In genomic region chr5:132814441-132815294, GRCh38 we compare ENCODE assay signal across 8 cellular contexts. TPM values are rescaled to one million over a fixed set of nuclear protein-coding genes. Genes with fewer than 3 reads are reported as not detected.
DNase-seq lines count a peak whose midpoint lies in the region; ATAC-seq and TF ChIP-seq lines count a peak whose summit lies in the region.

No MANE protein-coding gene starts in this region.

- POLR2A ChIA-PET in CD4-positive, alpha-beta memory T cell (lab: Charles Lee; ENCODE audit: partially characterized antibody), result interaction anchor here (0.8 to 1.1 kb wide), 3 partner anchors 9 to 77 kb away, joined by 3 read pairs; partner anchors contain the start of gene CCNI2

- WGBS in right cardiac atrium, result 48% methylated on average over 92 of the region's 92 CpGs

- no peaks in the 10 kb centered on the region for H3K36me3 ChIP-seq in CD4-positive, alpha-beta memory T cell (ENCODE audit: insufficient read depth, low read length)

- no peak for ATAC-seq in T-helper 17 cell
- ATAC-seq in right cardiac atrium, result peak in 1 of 2 donors; percentile 25
- no peak for ATAC-seq in GM18520 (IDR thresholded peaks at IDR 0.05; ENCODE audit: unreplicated experiment)
- no peak for ATAC-seq in GM21381 (IDR thresholded peaks at IDR 0.05; ENCODE audit: unreplicated experiment)

- DNase-seq in CD4-positive, alpha-beta memory T cell, result no peak
- DNase-seq in T-helper 17 cell (no peak), right cardiac atrium (peak in 1 of 3 donors; percentile 53), osteocyte (ENCODE audit: extremely low spot score, unreplicated experiment) (no peak), amniotic stem cell (lab: John Stamatoyannopoulos, UW) (no peak)
- no peak for DNase-seq in activated CD4-positive, CD25-positive, alpha-beta regulatory T cell (lab: John Stamatoyannopoulos, UW)

- peak overlapping the region; percentile 20 to 63 (median 50) for H3K4me3 Mint-ChIP-seq in CD4-positive, alpha-beta memory T cell
- H3K4me3 Mint-ChIP-seq in T-helper 17 cell (peak overlapping the region; percentile 55), osteocyte (ENCODE audit: unreplicated experiment) (peak overlapping the region; percentile 22)

- H3K9me3 Mint-ChIP-seq in CD4-positive, alpha-beta memory T cell, result no peaks in the 10 kb centered on the region
- H3K9me3 Mint-ChIP-seq in osteocyte (ENCODE audit: unreplicated experiment), result no peaks in the 10 kb centered on the region

- H3K36me3 Mint-ChIP-seq in CD4-positive, alpha-beta memory T cell, result no peaks in the 10 kb centered on the region
- H3K36me3 Mint-ChIP-seq in T-helper 17 cell (ENCODE audit: low read depth) (peaks cover 2% of the 10 kb centered on the region), osteocyte (ENCODE audit: unreplicated experiment) (no peaks in the 10 kb centered on the region)

- H3K9me3 ChIP-seq in CD4-positive, alpha-beta memory T cell (ENCODE audit: control insufficient read depth in 1 of 2, low read length in 2 of 2), result no peaks in the 10 kb centered on the region
- H3K9me3 ChIP-seq in T-helper 17 cell (ENCODE audit: control insufficient read depth, low read length, poor library complexity, severe bottlenecking), result no peaks in the 10 kb centered on the region
- H3K9me3 ChIP-seq in right cardiac atrium (ENCODE audit: control insufficient read depth, low read length), result no peaks in the 10 kb centered on the region

- TF ChIP-seq CTCF in osteocyte (IDR thresholded peaks at IDR 0.05), result no peak

- H3K4me1 ChIP-seq in CD4-positive, alpha-beta memory T cell (ENCODE audit: insufficient read depth, low read length), result peaks cover 17% of the 10 kb centered on the region
- no peaks in the 10 kb centered on the region for H3K4me1 ChIP-seq in right cardiac atrium (ENCODE audit: control insufficient read depth, insufficient read depth, low read length)

- peaks cover 8 to 21% (median 11%) of the 10 kb centered on the region in 4 donors for H3K4me1 Mint-ChIP-seq in CD4-positive, alpha-beta memory T cell
- peaks cover 7% of the 10 kb centered on the region for H3K4me1 Mint-ChIP-seq in T-helper 17 cell
- H3K4me1 Mint-ChIP-seq in osteocyte (ENCODE audit: unreplicated experiment), result peaks cover 15% of the 10 kb centered on the region

- CTCF ChIA-PET in CD4-positive, alpha-beta memory T cell (lab: Charles Lee; ENCODE audit: partially characterized antibody), result interaction anchor here (1.2 to 1.4 kb wide), 4 partner anchors 11 to 287 kb away, joined by 3 to 5 read pairs (median 3); partner anchors contain the start of gene CCNI2

- peaks cover 27 to 36% of the 10 kb centered on the region in 2 donors for H3K27me3 Mint-ChIP-seq in CD4-positive, alpha-beta memory T cell
- peaks cover 43% of the 10 kb centered on the region for H3K27me3 Mint-ChIP-seq in T-helper 17 cell
- H3K27me3 Mint-ChIP-seq in osteocyte (ENCODE audit: unreplicated experiment), result peaks cover 32% of the 10 kb centered on the region

- no peak overlapping the region for H3K4me3 ChIP-seq in CD4-positive, alpha-beta memory T cell (ENCODE audit: low read length in 2 of 2)
- H3K4me3 ChIP-seq in right cardiac atrium (ENCODE audit: low read length), result peak overlapping the region; percentile 57

- intact Hi-C loops in CD4-positive, alpha-beta memory T cell (cut with micrococcal nuclease), result no loop called here
- intact Hi-C loops in right cardiac atrium (cut with DNase I), result loop anchor here in 1 of 4 donors (10.0 kb wide), 1 partner anchor 50 kb away; no protein-coding TSS in a partner anchor

- H3K27ac ChIP-seq in CD4-positive, alpha-beta memory T cell (ENCODE audit: low read depth, low read length), result no peak overlapping the region
- no peak overlapping the region for H3K27ac ChIP-seq in right cardiac atrium (ENCODE audit: low read length)

- H3K27me3 ChIP-seq in CD4-positive, alpha-beta memory T cell (ENCODE audit: insufficient read depth, low read length), result peaks cover 18% of the 10 kb centered on the region
- no peaks in the 10 kb centered on the region for H3K27me3 ChIP-seq in right cardiac atrium (ENCODE audit: control insufficient read depth, insufficient read depth)

- peak overlapping the region in 1 of 7 donors; percentile 29 for H3K27ac Mint-ChIP-seq in CD4-positive, alpha-beta memory T cell
- H3K27ac Mint-ChIP-seq in T-helper 17 cell, result no peak overlapping the region
- H3K27ac Mint-ChIP-seq in osteocyte (ENCODE audit: unreplicated experiment), result no peak overlapping the region

RNA-seq across cellular contexts. Expression of gene SOWAHA, which starts 1.6 kb away (rescaled TPM):
- total RNA-seq in CD4-positive, alpha-beta memory T cell, result not detected
- polyA plus RNA-seq in CD4-positive, alpha-beta memory T cell, result under 1 TPM in 1 of 2 donors, not detected in 1; 0.06 TPM
- total RNA-seq in T-helper 17 cell (not detected), right cardiac atrium (under 1 TPM in 1 of 4 donors, not detected in 3; 0.11 TPM), osteocyte (not detected in 2 replicates)
- 0.05 TPM for polyA plus RNA-seq in right cardiac atrium

RNA-seq across cellular contexts. Expression of gene SHROOM1, which starts 15.8 kb away (rescaled TPM):
- under 1 TPM in 1 of 2 experiments, not detected in 1; 0.49 TPM for total RNA-seq in CD4-positive, alpha-beta memory T cell
- polyA plus RNA-seq in CD4-positive, alpha-beta memory T cell, result not detected
- under 1 TPM in 1 of 2 donors, not detected in 1; 0.20 TPM for total RNA-seq in T-helper 17 cell
- 1 to 10 TPM; 2.9 to 5.3 (median 4.2) TPM for total RNA-seq in right cardiac atrium
- polyA plus RNA-seq in right cardiac atrium, result 2.9 TPM
- total RNA-seq in osteocyte, result 3.2 and 4.5 TPM in 2 replicates

RNA-seq across cellular contexts. Expression of gene SEPTIN8, which starts 37.6 kb away (rescaled TPM):
- total RNA-seq in CD4-positive, alpha-beta memory T cell, result 10 to 100 TPM; 12.6 to 13.8 TPM
- polyA plus RNA-seq in CD4-positive, alpha-beta memory T cell, result 1 to 10 TPM; 1.1 to 3.3 TPM
- 1 to 10 TPM; 8.0 to 8.8 TPM for total RNA-seq in T-helper 17 cell
- 10 to 100 TPM; 25.8 to 33.7 (median 31.0) TPM for total RNA-seq in right cardiac atrium
- 17.7 TPM for polyA plus RNA-seq in right cardiac atrium
- total RNA-seq in osteocyte, result 57.9 and 60.2 TPM in 2 replicates

RNA-seq across cellular contexts. Expression of gene GDF9, which starts 51.6 kb away (rescaled TPM):
- total RNA-seq in CD4-positive, alpha-beta memory T cell, result 1 to 10 TPM; 1.1 to 1.9 TPM
- polyA plus RNA-seq in CD4-positive, alpha-beta memory T cell, result under 1 TPM; 0.13 to 0.30 TPM
- total RNA-seq in T-helper 17 cell, result under 1 TPM; 0.70 to 0.94 TPM
- under 1 TPM in 3 of 4 donors, not detected in 1; 0.09 to 0.54 (median 0.14) TPM for total RNA-seq in right cardiac atrium
- polyA plus RNA-seq in right cardiac atrium, result 0.18 TPM
- 0.30 and 0.50 TPM in 2 replicates for total RNA-seq in osteocyte

RNA-seq across cellular contexts. Expression of gene UQCRQ, which starts 51.8 kb away (rescaled TPM):
- total RNA-seq in CD4-positive, alpha-beta memory T cell, result 100 to 1,000 TPM; 124 to 127 TPM
- 100 to 1,000 TPM; 471 to 536 TPM for polyA plus RNA-seq in CD4-positive, alpha-beta memory T cell
- total RNA-seq in T-helper 17 cell (100 to 1,000 TPM; 107 to 112 TPM), right cardiac atrium (1,000 to 10,000 TPM in 2 of 4 donors, 100 to 1,000 TPM in 2; 978 to 1,175 (median 1,022) TPM), osteocyte (371 and 387 TPM in 2 replicates)
- polyA plus RNA-seq in right cardiac atrium, result 1,317 TPM
